In the genomic region with DNA sequence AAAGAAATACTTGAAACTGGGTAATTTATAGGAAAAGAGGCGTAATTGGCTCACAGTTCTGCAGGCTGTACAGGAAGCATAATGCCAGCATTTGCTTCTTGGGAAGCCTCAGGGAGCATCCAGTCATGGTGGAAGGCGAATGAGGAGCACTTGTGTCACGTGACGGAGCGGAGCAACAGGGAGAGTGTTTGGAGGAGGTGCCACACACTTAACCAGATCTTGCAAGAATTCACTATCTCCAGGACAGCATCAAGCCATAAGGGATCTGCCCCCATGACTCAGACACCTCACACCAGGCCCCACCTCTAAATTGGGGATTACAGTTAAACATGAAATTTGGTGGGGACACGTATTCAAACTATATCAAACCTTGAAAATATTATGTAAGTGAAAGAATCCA, we compare ENCODE assay signal across 23 cellular contexts.
"Had no signal": no experiment of that assay in that cellular context is flagged by ENCODE, and none has a peak within 500 bp of the region (broad histone marks: within the 10 kb centered on the region; RNA-seq: fewer than 3 reads in every experiment).

No MANE protein-coding gene starts in this region.

- FAIRE-seq: endometrium, frontal cortex, islet of Langerhans, keratinocyte had no signal

- H3K79me2 ChIP-seq: hepatocyte had no signal

- H2AFZ ChIP-seq: hepatocyte had no signal

- H3K27me3 ChIP-seq: colonic mucosa, gastroesophageal sphincter, heart left ventricle, hepatocyte, left lung had no signal

- H3K4me2 ChIP-seq: hepatocyte had no signal

- DNase-seq: colonic mucosa; cortex of kidney; effector CD8-positive, alpha-beta T cell; effector memory CD8-positive, alpha-beta T cell; endodermal cell; foreskin keratinocyte; heart left ventricle; hypothalamus; left cardiac atrium; left lung; left ventricle myocardium superior; lower lobe of right lung; mesenchymal stem cell; mucosa of descending colon; naive B cell had no signal

- H3K36me3 ChIP-seq: colonic mucosa, gastroesophageal sphincter, heart left ventricle, left lung, lower lobe of right lung had no signal

- H3K27ac ChIP-seq: colonic mucosa, epithelial cell of prostate, foreskin keratinocyte, gastroesophageal sphincter, heart left ventricle, hepatocyte, left lung, lower lobe of right lung had no signal

- H3K4me1 ChIP-seq: colonic mucosa, foreskin keratinocyte, heart left ventricle, left lung, lower lobe of right lung had no signal

- H3K9me3 ChIP-seq: colonic mucosa, gastroesophageal sphincter, mucosa of descending colon had no signal

- H3K4me3 ChIP-seq: colonic mucosa, gastroesophageal sphincter, heart left ventricle, hepatocyte, left lung, lower lobe of right lung, mucosa of descending colon had no signal

- ATAC-seq: effector memory CD8-positive, alpha-beta T cell; esophagus mucosa; foreskin keratinocyte; gastroesophageal sphincter; heart left ventricle; left cardiac atrium; left lung; left ventricle myocardium superior; lower lobe of right lung; mucosa of descending colon had no signal
